In genomic region chr1:54973205-54973921, GRCh38 we compare ENCODE assay signal across 8 cellular contexts. TPM values are rescaled to one million over a fixed set of nuclear protein-coding genes. Genes with fewer than 3 reads are reported as not detected.
A peak's percentile ranks its signal among the peaks of the same experiment; 100 is the strongest.
DNase-seq lines count a peak whose midpoint lies in the region; ATAC-seq and TF ChIP-seq lines count a peak whose summit lies in the region.

No MANE protein-coding gene starts in this region.

- peak overlapping the region; percentile 23; the same call in 1 of the 2 replicates for H3K4me2 ChIP-seq in PC-3 (ENCODE audit: low read length)
- peak overlapping the region; percentile 33 for H3K4me2 ChIP-seq in osteoblast (ENCODE audit: insufficient read depth, low read length)

- no peaks in the 10 kb centered on the region for H3K36me3 Mint-ChIP-seq in immature natural killer cell
- H3K36me3 Mint-ChIP-seq in CD4-positive, alpha-beta memory T cell: no peaks in the 10 kb centered on the region

- no peaks in the 10 kb centered on the region for H3K27me3 ChIP-seq in PC-3 (ENCODE audit: low read length)
- H3K27me3 ChIP-seq in osteoblast (ENCODE audit: insufficient read depth, low read length): peaks cover 16% of the 10 kb centered on the region
- no peaks in the 10 kb centered on the region for H3K27me3 ChIP-seq in CD4-positive, alpha-beta memory T cell (ENCODE audit: insufficient read depth, low read length)

- intact Hi-C loops in PC-3 (cut with micrococcal nuclease): no loop called here
- intact Hi-C loops in CD4-positive, alpha-beta memory T cell (cut with micrococcal nuclease): no loop called here

- H3K79me2 ChIP-seq in PC-3 (ENCODE audit: low read length): no peaks in the 10 kb centered on the region
- no peaks in the 10 kb centered on the region for H3K79me2 ChIP-seq in osteoblast (ENCODE audit: insufficient read depth, low read length)

- peak; percentile 46 for ATAC-seq in PC-3
- ATAC-seq in HG03280 (IDR thresholded peaks at IDR 0.05; ENCODE audit: unreplicated experiment): no peak

- no peaks in the 10 kb centered on the region for H3K36me3 ChIP-seq in PC-3 (ENCODE audit: low read depth, low read length)
- no peaks in the 10 kb centered on the region for H3K36me3 ChIP-seq in osteoblast (ENCODE audit: insufficient read depth, low read length)
- H3K36me3 ChIP-seq in CD4-positive, alpha-beta memory T cell (ENCODE audit: insufficient read depth, low read length): no peaks in the 10 kb centered on the region

- DNase-seq in EL (peak; percentile 41), PC-3 (peak; percentile 55), fibroblast of mammary gland (ENCODE audit: low read depth) (peak; percentile 47), osteoblast (ENCODE audit: insufficient read length, low spot score, missing footprints) (peak; percentile 91), immature natural killer cell (no peak), T1000 (lab: John Stamatoyannopoulos, UW) (no peak)
- DNase-seq in CD4-positive, alpha-beta memory T cell: no peak

- peaks cover 0 to 1% (median 0%) of the 10 kb centered on the region in 6 donors for H3K9me3 Mint-ChIP-seq in immature natural killer cell
- no peaks in the 10 kb centered on the region for H3K9me3 Mint-ChIP-seq in CD4-positive, alpha-beta memory T cell

- CTCF ChIA-PET in PC-3 (lab: Charles Lee): interaction anchor here (1.2 to 1.9 kb wide), 2 partner anchors 23 to 49 kb away, joined by 5 read pairs; no protein-coding TSS in a partner anchor
- CTCF ChIA-PET in CD4-positive, alpha-beta memory T cell (lab: Charles Lee; ENCODE audit: partially characterized antibody): no interaction called here

- peak; percentile 61 for TF ChIP-seq CTCF in PC-3 (conservative IDR thresholded peaks at IDR 0.05; ENCODE audit: low read depth, low read length)
- peak; percentile 55 for TF ChIP-seq CTCF in fibroblast of mammary gland (conservative IDR thresholded peaks at IDR 0.05; ENCODE audit: control insufficient read depth, insufficient read depth, low read depth, low read length)
- TF ChIP-seq CTCF in osteoblast (IDR thresholded peaks at IDR 0.05; ENCODE audit: extremely low read depth, low read depth, low read length): peak; percentile 47

- POLR2A ChIA-PET in PC-3 (lab: Charles Lee; ENCODE audit: unreplicated experiment): no interaction called here
- POLR2A ChIA-PET in CD4-positive, alpha-beta memory T cell (lab: Charles Lee; ENCODE audit: partially characterized antibody): no interaction called here

- no peak overlapping the region for H3K9ac ChIP-seq in PC-3 (ENCODE audit: low read length)

- H3F3A ChIP-seq in PC-3 (ENCODE audit: low read length, unreplicated experiment): peaks cover 5% of the 10 kb centered on the region

- H2AFZ ChIP-seq in PC-3 (ENCODE audit: low read length) (peak overlapping the region; percentile 27; the same call in 1 of the 2 replicates), osteoblast (ENCODE audit: low read length) (peak overlapping the region; percentile 60)

- no peaks in the 10 kb centered on the region for H3K4me1 Mint-ChIP-seq in immature natural killer cell
- no peaks in the 10 kb centered on the region for H3K4me1 Mint-ChIP-seq in CD4-positive, alpha-beta memory T cell

- H3K4me3 ChIP-seq in PC-3 (ENCODE audit: low read length) (no peak overlapping the region), fibroblast of mammary gland (ENCODE audit: control insufficient read depth, low read depth, low read length) (no peak overlapping the region), osteoblast (ENCODE audit: insufficient read depth, low read length) (no peak overlapping the region)
- no peak overlapping the region for H3K4me3 ChIP-seq in CD4-positive, alpha-beta memory T cell (ENCODE audit: low read length in 2 of 2)

- no peak overlapping the region for H3K27ac Mint-ChIP-seq in immature natural killer cell
- H3K27ac Mint-ChIP-seq in CD4-positive, alpha-beta memory T cell: no peak overlapping the region

- H4K20me1 ChIP-seq in PC-3 (ENCODE audit: low read length): no peaks in the 10 kb centered on the region
- no peaks in the 10 kb centered on the region for H4K20me1 ChIP-seq in osteoblast (ENCODE audit: insufficient read depth, low read length)

- H3K9me2 ChIP-seq in PC-3 (replicated peaks; ENCODE audit: low read length): no peaks in the 10 kb centered on the region

- H3K4me3 Mint-ChIP-seq in immature natural killer cell: no peak overlapping the region
- H3K4me3 Mint-ChIP-seq in CD4-positive, alpha-beta memory T cell: no peak overlapping the region

- no peaks in the 10 kb centered on the region for H3K9me3 ChIP-seq in PC-3 (ENCODE audit: low read length)
- H3K9me3 ChIP-seq in osteoblast (ENCODE audit: low read depth, low read length): no peaks in the 10 kb centered on the region
- H3K9me3 ChIP-seq in CD4-positive, alpha-beta memory T cell (ENCODE audit: control insufficient read depth in 1 of 2, low read length in 2 of 2): no peaks in the 10 kb centered on the region

- BruUV-seq in PC-3 (replicated peaks; lab: Mats Ljungman, UMichigan): no TSS peak

- H3K4me1 ChIP-seq in PC-3 (ENCODE audit: insufficient read depth, low read length): peaks cover 44% of the 10 kb centered on the region
- H3K4me1 ChIP-seq in osteoblast (ENCODE audit: insufficient read depth, low read length): peaks cover 9% of the 10 kb centered on the region
- H3K4me1 ChIP-seq in CD4-positive, alpha-beta memory T cell (ENCODE audit: insufficient read depth, low read length): no peaks in the 10 kb centered on the region

- H3K27ac ChIP-seq in PC-3 (ENCODE audit: low read length) (no peak overlapping the region), osteoblast (ENCODE audit: low read depth, low read length) (no peak overlapping the region)
- H3K27ac ChIP-seq in CD4-positive, alpha-beta memory T cell (ENCODE audit: low read depth, low read length): no peak overlapping the region

- peaks cover 0 to 10% (median 6%) of the 10 kb centered on the region in 3 donors for H3K27me3 Mint-ChIP-seq in immature natural killer cell (ENCODE audit: low read depth in 3 of 3)
- peaks cover 18 to 28% of the 10 kb centered on the region in 2 donors for H3K27me3 Mint-ChIP-seq in CD4-positive, alpha-beta memory T cell

RNA-seq across cellular contexts. Expression of gene TMEM61, which starts 7.1 kb away (rescaled TPM):
- total RNA-seq in PC-3 (2014; rRNA removed) (0.95 and 3.8 TPM in 2 replicates), osteoblast (not detected in 2 replicates)
- polyA plus RNA-seq in immature natural killer cell: not detected
- not detected for total RNA-seq in CD4-positive, alpha-beta memory T cell
- not detected for polyA plus RNA-seq in CD4-positive, alpha-beta memory T cell

RNA-seq across cellular contexts. Expression of gene BSND, which starts 25.4 kb away (rescaled TPM):
- not detected in 2 replicates for total RNA-seq in PC-3 (2014; rRNA removed)
- not detected in 2 replicates for total RNA-seq in osteoblast
- polyA plus RNA-seq in immature natural killer cell: not detected
- total RNA-seq in CD4-positive, alpha-beta memory T cell: not detected
- polyA plus RNA-seq in CD4-positive, alpha-beta memory T cell: not detected

Comparison
In these comparisons a context has a peak if more than half of its experiments do, and no peak if none do; other contexts are left out.
1. DNase-seq: peak in EL (single experiment), PC-3 (single experiment), fibroblast of mammary gland (single experiment) and osteoblast (single experiment); none in immature natural killer cell (0 of 3), T1000 (single experiment) and CD4-positive, alpha-beta memory T cell (0 of 5).
2. Peak in every context shown above with its lines, with median percentiles within 50 percentile points of each other: CTCF ChIP-seq.